ENCODE assay signal across 33 cellular contexts in the genomic region with DNA sequence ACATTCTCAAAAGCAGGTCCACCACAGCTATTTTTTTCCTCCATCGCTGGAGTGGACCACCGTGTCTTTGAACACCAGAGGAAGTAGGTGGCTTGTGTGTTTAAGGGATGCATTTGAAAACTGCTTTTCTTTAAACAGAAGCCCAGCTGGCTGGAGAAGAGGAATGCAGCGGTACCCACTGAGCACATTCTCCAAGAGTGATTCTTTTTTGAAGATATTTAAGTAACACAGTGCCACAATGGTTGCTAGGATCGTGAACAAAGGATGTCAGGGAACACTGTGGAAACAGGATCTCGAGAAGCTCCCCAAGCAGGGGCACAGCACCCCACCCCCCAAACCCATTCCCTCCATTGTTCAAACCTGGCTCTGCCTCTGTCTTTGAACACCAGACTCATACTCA.
DNase-seq lines count a peak whose midpoint lies in the region; ATAC-seq, FAIRE-seq and TF ChIP-seq lines count a peak whose summit lies in the region.
"Had no signal": no experiment of that assay in that cellular context is flagged by ENCODE, and none has a peak within 500 bp of the region (broad histone marks: within the 10 kb centered on the region; RNA-seq: fewer than 3 reads in every experiment).

No MANE protein-coding gene starts in this region.

- no peak for FAIRE-seq in A549 (lab: Jason Lieb, UNC)
- FAIRE-seq: urothelium cell line had no signal

- in situ Hi-C loops in brain microvascular endothelial cell (cut with HindIII; ENCODE audit: low pct_ligation_motif_present, low sequenced_read_pairs): no loop called here

- no peak overlapping the region for H3K14ac ChIP-seq in mesenchymal stem cell (ENCODE audit: low read length in 2 of 2)

- H3K4me1 Mint-ChIP-seq in natural killer cell: peaks cover 17 to 20% of the 10 kb centered on the region in 2 donors

- no peak overlapping the region for H2BK5ac ChIP-seq in mesenchymal stem cell (ENCODE audit: low read depth, low read length, poor library complexity, severe bottlenecking)

- H3K27ac ChIP-seq in A549 (peak overlapping the region; percentile 85 to 88), brain microvascular endothelial cell (no peak overlapping the region), mesenchymal stem cell (ENCODE audit: low read length, poor library complexity, severe bottlenecking) (peak overlapping the region; percentile 26), upper lobe of left lung (no peak overlapping the region), SK-N-SH (ENCODE audit: low read depth in 2 of 2, low read length in 1 of 2) (no peak overlapping the region; a peak in 1 of 4 replicates)
- H3K27ac ChIP-seq: foreskin keratinocyte, HL-60, lower lobe of right lung, Peyer's patch, right atrium auricular region, suprapubic skin had no signal

- H3K36me3 ChIP-seq in brain microvascular endothelial cell (replicated peaks) (no peaks in the 10 kb centered on the region), mesenchymal stem cell (ENCODE audit: control insufficient read depth in 1 of 2, insufficient read depth in 2 of 2, low read depth in 1 of 2, low read length in 2 of 2) (no peaks in the 10 kb centered on the region), upper lobe of left lung (no peaks in the 10 kb centered on the region), SK-N-SH (replicated peaks in 1 of 2; ENCODE audit: control insufficient read depth in 1 of 2, insufficient read depth in 2 of 2, low read length in 1 of 2) (no peaks in the 10 kb centered on the region)
- H3K36me3 ChIP-seq: lower lobe of right lung, Peyer's patch, right atrium auricular region, suprapubic skin had no signal

- POLR2A ChIA-PET in A549 (lab: Yijun Ruan, JAX): no interaction called here
- POLR2A ChIA-PET in SK-N-SH (lab: Yijun Ruan, JAX): no interaction called here

- ATAC-seq in A549 (no peak), upper lobe of left lung (ENCODE audit: low FRiP score in 2 of 2) (no peak), natural killer cell (no peak)
- ATAC-seq: activated naive CD4-positive, alpha-beta T cell treated with anti-CD3 and anti-CD28 coated beads, Interleukin-2, amount 50 U/mL, for 72 hours; esophagus mucosa; foreskin keratinocyte; lower lobe of right lung; mucosa of descending colon had no signal

- H3K36me3 Mint-ChIP-seq in natural killer cell: no peaks in the 10 kb centered on the region
- H3K36me3 Mint-ChIP-seq: activated naive CD4-positive, alpha-beta T cell treated with anti-CD3 and anti-CD28 coated beads, Interleukin-2, amount 50 U/mL, for 72 hours had no signal

- H3K9me3 ChIP-seq in A549 (no peaks in the 10 kb centered on the region), mesenchymal stem cell (ENCODE audit: control insufficient read depth, low read length) (no peaks in the 10 kb centered on the region), upper lobe of left lung (no peaks in the 10 kb centered on the region), SK-N-SH (no peaks in the 10 kb centered on the region)
- H3K9me3 ChIP-seq: lower lobe of right lung, mucosa of descending colon, Peyer's patch, right atrium auricular region, suprapubic skin had no signal

- no peak overlapping the region for H3K4me3 ChIP-seq in A549
- H3K4me3 ChIP-seq in brain microvascular endothelial cell (ENCODE audit: low read depth, low read length): no peak overlapping the region
- H3K4me3 ChIP-seq in mesenchymal stem cell (ENCODE audit: insufficient read depth in 1 of 2, low read depth in 1 of 2, low read length in 2 of 2): no peak overlapping the region
- H3K4me3 ChIP-seq in upper lobe of left lung: no peak overlapping the region
- no peak overlapping the region for H3K4me3 ChIP-seq in SK-N-SH (ENCODE audit: low read depth in 2 of 2, low read length in 1 of 2)
- H3K4me3 ChIP-seq: lower lobe of right lung, mucosa of descending colon, Peyer's patch, right atrium auricular region, smooth muscle cell, suprapubic skin had no signal

- no peak overlapping the region for H3K27ac Mint-ChIP-seq in natural killer cell
- H3K27ac Mint-ChIP-seq: activated naive CD4-positive, alpha-beta T cell treated with anti-CD3 and anti-CD28 coated beads, Interleukin-2, amount 50 U/mL, for 72 hours; CD4-positive, alpha-beta T cell; T-helper 2 cell treated with Interferon-gamma antibody and Interleukin-4, amounts not matched to agents 5 μg/mL and 100 μg/mL, for 36 hours had no signal

- peak overlapping the region; percentile 71 for H2AK5ac ChIP-seq in mesenchymal stem cell (ENCODE audit: low read length, severe bottlenecking)

- no peaks in the 10 kb centered on the region for H3K27me3 Mint-ChIP-seq in natural killer cell (ENCODE audit: low read depth in 2 of 2)
- H3K27me3 Mint-ChIP-seq: CD4-positive, alpha-beta T cell had no signal

- no peak for TF ChIP-seq POLR2A in A549 (IDR thresholded peaks at IDR 0.05; ENCODE audit: low read length)
- no peak for TF ChIP-seq POLR2A in upper lobe of left lung (IDR thresholded peaks at IDR 0.05)

- H3K9me3 Mint-ChIP-seq in natural killer cell: no peaks in the 10 kb centered on the region
- H3K9me3 Mint-ChIP-seq: activated naive CD4-positive, alpha-beta T cell treated with anti-CD3 and anti-CD28 coated beads, Interleukin-2, amount 50 U/mL, for 72 hours; CD4-positive, alpha-beta T cell; T-helper 2 cell treated with Interferon-gamma antibody and Interleukin-4, amounts not matched to agents 5 μg/mL and 100 μg/mL, for 36 hours had no signal

- H4K20me1 ChIP-seq in SK-N-SH (ENCODE audit: insufficient read depth): no peaks in the 10 kb centered on the region

- TF ChIP-seq EP300 in A549 (IDR thresholded peaks at IDR 0.05) (no peak), upper lobe of left lung (IDR thresholded peaks at IDR 0.05) (no peak), SK-N-SH (IDR thresholded peaks at IDR 0.05; ENCODE audit: borderline replicate concordance in 1 of 2, low read depth in 1 of 2, low read length in 1 of 2) (no peak)

- no peak overlapping the region for H3K4me3 Mint-ChIP-seq in natural killer cell
- H3K4me3 Mint-ChIP-seq: CD4-positive, alpha-beta T cell; T-helper 2 cell treated with Interferon-gamma antibody and Interleukin-4, amounts not matched to agents 5 μg/mL and 100 μg/mL, for 36 hours had no signal

- H3K4ac ChIP-seq in mesenchymal stem cell (ENCODE audit: low read depth in 1 of 2, low read length in 2 of 2): no peak overlapping the region

- H2AFZ ChIP-seq in mesenchymal stem cell (ENCODE audit: low read depth, low read length) (no peak overlapping the region), SK-N-SH (ENCODE audit: low read depth) (no peak overlapping the region)

- peaks cover 3% of the 10 kb centered on the region for H3K79me1 ChIP-seq in mesenchymal stem cell (replicated peaks; ENCODE audit: low read length, poor library complexity, severe bottlenecking)

- no peaks in the 10 kb centered on the region for H3K9me2 ChIP-seq in SK-N-SH

- CTCF ChIA-PET in A549 (lab: Yijun Ruan, JAX): interaction anchor here (0.6 to 14.6 kb wide), 9 partner anchors 19 to 272 kb away, joined by 3 to 217 read pairs (median 3); no protein-coding TSS in a partner anchor
- CTCF ChIA-PET in SK-N-SH (lab: Yijun Ruan, JAX): interaction anchor here (0.7 to 8.3 kb wide), 7 partner anchors 15 to 308 kb away, joined by 3 to 122 read pairs (median 3); a partner anchor contains a TSS

- TF ChIP-seq CTCF in A549 (IDR thresholded peaks at IDR 0.05) (no peak), brain microvascular endothelial cell (IDR thresholded peaks at IDR 0.05; ENCODE audit: low read depth, low read length, missing control alignments) (no peak), upper lobe of left lung (IDR thresholded peaks at IDR 0.05) (no peak), SK-N-SH (IDR thresholded peaks at IDR 0.05) (no peak), natural killer cell (IDR thresholded peaks at IDR 0.05) (no peak)

- no peak overlapping the region for H2BK120ac ChIP-seq in mesenchymal stem cell (ENCODE audit: low read depth, low read length)

- H2BK12ac ChIP-seq in mesenchymal stem cell (ENCODE audit: low read length in 2 of 2): no peak overlapping the region

- 79% methylated on average over 5 of the region's 5 CpGs for WGBS in A549 (ENCODE audit: missing lambda C conversion rate)
- 37% methylated on average over 4 of the region's 5 CpGs for WGBS in mesenchymal stem cell
- 62 to 71% methylated on average over 5 of the region's 5 CpGs for WGBS in upper lobe of left lung, 2 donors
- WGBS in SK-N-SH (ENCODE audit: low lambda C conversion rate): 73% methylated on average over 5 of the region's 5 CpGs

- no peak overlapping the region for H3K23ac ChIP-seq in mesenchymal stem cell (ENCODE audit: low read length in 2 of 2)

- no peak for TF ChIP-seq RAD21 in A549 (conservative IDR thresholded peaks at IDR 0.05 in 1 of 2, IDR thresholded peaks at IDR 0.05 in 1 of 2)
- no peak for TF ChIP-seq RAD21 in SK-N-SH (IDR thresholded peaks at IDR 0.05; ENCODE audit: low read length)

- H4K8ac ChIP-seq in mesenchymal stem cell (ENCODE audit: low read length): no peak overlapping the region

- peaks cover 78% of the 10 kb centered on the region for H3K4me1 ChIP-seq in A549
- peaks cover 18% of the 10 kb centered on the region for H3K4me1 ChIP-seq in mesenchymal stem cell (ENCODE audit: control insufficient read depth, insufficient read depth, low read depth, low read length)
- peaks cover 0 to 4% (median 0%) of the 10 kb centered on the region in 4 donors for H3K4me1 ChIP-seq in upper lobe of left lung
- H3K4me1 ChIP-seq in SK-N-SH (ENCODE audit: control insufficient read depth in 1 of 2, insufficient read depth in 2 of 2, low read depth in 1 of 2, low read length in 1 of 2): peaks cover 0 to 27% of the 10 kb centered on the region in 2 experiments; a peak in 3 of 4 replicates
- H3K4me1 ChIP-seq: lower lobe of right lung, right atrium auricular region had no signal

- H3F3A ChIP-seq in SK-N-SH (replicated peaks; ENCODE audit: insufficient read depth): no peaks in the 10 kb centered on the region

- no peaks in the 10 kb centered on the region for H3K79me2 ChIP-seq in SK-N-SH (ENCODE audit: insufficient read depth)

- DNase-seq in A549 (ENCODE audit: low read depth in 1 of 2, low spot score in 1 of 2) (no peak), M059J (ENCODE audit: low read depth) (peak; percentile 45), brain microvascular endothelial cell (peak; percentile 23), mesenchymal stem cell (no peak), upper lobe of left lung (no peak), DMS53 (lab: John Stamatoyannopoulos, UW) (no peak), SK-N-SH (no peak), natural killer cell (no peak)
- DNase-seq: activated CD4-positive, alpha-beta T cell treated with anti-CD3 and anti-CD28 coated beads for 48 hours; activated effector memory CD4-positive, alpha-beta T cell treated with Interleukin-2 at 50 U/mL for 16 hours; activated T-cell treated with anti-CD3 and anti-CD28 coated beads, Interleukin-2, amount 50 U/mL, for 1 hour; CD4-positive, alpha-beta T cell; central memory CD4-positive, alpha-beta T cell; DMS 273 treated with DMSO at 0.1 percent for 48 hours; EL; foreskin keratinocyte; H7; lower lobe of right lung; mucosa of descending colon; NCI-H1417 treated with DMSO at 0.1 percent for 48 hours; NCI-H2081 treated with DMSO at 0.1 percent for 48 hours; NCI-H345; Peyer's patch; SHP77 treated with DMSO at 0.1 percent for 48 hours; stimulated activated naive CD4-positive, alpha-beta T cell treated with Interleukin-2 at 50 U/mL for 16 hours had no signal

- H3K4me2 ChIP-seq in A549 (peak overlapping the region; percentile 80; the same call in 2 of the 3 replicates), mesenchymal stem cell (ENCODE audit: low read length, poor library complexity, severe bottlenecking) (no peak overlapping the region), SK-N-SH (no peak overlapping the region)
- H3K4me2 ChIP-seq: smooth muscle cell had no signal

- H4K91ac ChIP-seq in mesenchymal stem cell (ENCODE audit: low read length): no peak overlapping the region

- no peak overlapping the region for H2BK15ac ChIP-seq in mesenchymal stem cell (ENCODE audit: low read depth, poor library complexity, severe bottlenecking)

- H3K9ac ChIP-seq in mesenchymal stem cell (ENCODE audit: low read length) (no peak overlapping the region), SK-N-SH (no peak overlapping the region)

- H3K18ac ChIP-seq in mesenchymal stem cell (ENCODE audit: low read depth in 1 of 2, low read length in 2 of 2): no peak overlapping the region

- H3K27me3 ChIP-seq in brain microvascular endothelial cell (replicated peaks) (no peaks in the 10 kb centered on the region), mesenchymal stem cell (ENCODE audit: control insufficient read depth in 1 of 2, insufficient read depth in 1 of 2, low read length in 2 of 2) (peaks cover 0 to 4% of the 10 kb centered on the region in 2 experiments), upper lobe of left lung (no peaks in the 10 kb centered on the region), SK-N-SH (ENCODE audit: insufficient read depth) (no peaks in the 10 kb centered on the region)
- H3K27me3 ChIP-seq: foreskin keratinocyte, Peyer's patch, right atrium auricular region, suprapubic skin had no signal

- intact Hi-C loops in natural killer cell (cut with micrococcal nuclease): no loop called here

Comparison
In these comparisons a context has a peak if more than half of its experiments do, and no peak if none do; other contexts are left out.
1. DNase-seq: peak in M059J (single experiment) and brain microvascular endothelial cell (single experiment); none in A549 (0 of 2), mesenchymal stem cell (single experiment), upper lobe of left lung (0 of 2), DMS53 (single experiment), SK-N-SH (single experiment) and natural killer cell (single experiment).
2. H3K27ac ChIP-seq: peak in A549 (2 of 2) and mesenchymal stem cell (single experiment); none in brain microvascular endothelial cell (single experiment), upper lobe of left lung (0 of 4) and SK-N-SH (0 of 2).